In genomic region chr11:20337526-20338154, GRCh38 we compare ENCODE assay signal across 8 cellular contexts. TPM values are rescaled to one million over a fixed set of nuclear protein-coding genes. Genes with fewer than 3 reads are reported as not detected.
DNase-seq lines count a peak whose midpoint lies in the region; ATAC-seq and TF ChIP-seq lines count a peak whose summit lies in the region.

No MANE protein-coding gene starts in this region.

- no peak for TF ChIP-seq POLR2A in body of pancreas (IDR thresholded peaks at IDR 0.05)

- H3K36me3 ChIP-seq in heart right ventricle (no peaks in the 10 kb centered on the region), body of pancreas (replicated peaks in 1 of 2; ENCODE audit: insufficient read depth in 1 of 2, low read depth in 2 of 2) (no peaks in the 10 kb centered on the region)

- ATAC-seq in heart right ventricle (no peak), Right ventricle myocardium superior (ENCODE audit: poor library complexity) (no peak), body of pancreas (no peak), GM21528 (IDR thresholded peaks at IDR 0.05; ENCODE audit: low FRiP score, unreplicated experiment) (no peak), HG02678 (IDR thresholded peaks at IDR 0.05; ENCODE audit: unreplicated experiment) (no peak)

- intact Hi-C loops in heart right ventricle (cut with DNase I) = loop anchor here in 1 of 10 donors (5.0 kb wide), 1 partner anchor 205 kb away; no protein-coding TSS in a partner anchor
- intact Hi-C loops in Right ventricle myocardium superior (cut with DNase I) = no loop called here
- intact Hi-C loops in body of pancreas (cut with DNase I) = no loop called here

- WGBS in heart right ventricle, 2 donors = 22 to 27% methylated on average over 9 of the region's 9 CpGs
- 20 to 21% methylated on average over 9 of the region's 9 CpGs for WGBS in body of pancreas, 2 donors

- H3K27ac ChIP-seq in heart right ventricle (no peak overlapping the region), body of pancreas (no peak overlapping the region)

- peaks cover 0 to 3% (median 0%) of the 10 kb centered on the region in 9 donors for H3K4me1 ChIP-seq in heart right ventricle
- no peaks in the 10 kb centered on the region for H3K4me1 ChIP-seq in body of pancreas

- DNase-seq in heart right ventricle (no peak), Right ventricle myocardium superior (no peak), NCI-H1694 (lab: John Stamatoyannopoulos, UW) (peak; percentile 53), body of pancreas (no peak), nephron progenitor cell (peak; percentile 27), KG1 (lab: John Stamatoyannopoulos, UW) (no peak)

- H3K4me3 ChIP-seq in heart right ventricle (no peak overlapping the region), body of pancreas (no peak overlapping the region)

- H3K4me3 Mint-ChIP-seq in nephron progenitor cell = no peak overlapping the region

- peaks cover 16% of the 10 kb centered on the region for H3K27me3 Mint-ChIP-seq in nephron progenitor cell (ENCODE audit: low read depth, poor library complexity)

- no peaks in the 10 kb centered on the region for H3K9me3 ChIP-seq in heart right ventricle
- no peaks in the 10 kb centered on the region for H3K9me3 ChIP-seq in body of pancreas

- no peaks in the 10 kb centered on the region for H3K36me3 Mint-ChIP-seq in nephron progenitor cell (ENCODE audit: low read depth)

- no peak overlapping the region for H3K27ac Mint-ChIP-seq in nephron progenitor cell

- H3K9me3 Mint-ChIP-seq in nephron progenitor cell = no peaks in the 10 kb centered on the region

- peak in 7 of 9 donors; percentile 24 to 55 (median 35) for TF ChIP-seq CTCF in heart right ventricle (IDR thresholded peaks at IDR 0.05)
- TF ChIP-seq CTCF in body of pancreas (IDR thresholded peaks at IDR 0.05) = peak in 4 of 7 experiments; percentile 17 to 27 (median 18)
- peak; percentile 54 for TF ChIP-seq CTCF in nephron progenitor cell (IDR thresholded peaks at IDR 0.05)

- H3K27me3 ChIP-seq in heart right ventricle (peaks cover 0 to 65% (median 53%) of the 10 kb centered on the region in 7 donors), body of pancreas (no peaks in the 10 kb centered on the region)

- peaks cover 17% of the 10 kb centered on the region for H3K4me1 Mint-ChIP-seq in nephron progenitor cell

RNA-seq across cellular contexts. Expression of gene HTATIP2, which starts 25.9 kb away (rescaled TPM):
- 10 to 100 TPM in 7 of 10 donors, 1 to 10 TPM in 3; 6.1 to 28.8 (median 14.1) TPM for total RNA-seq in heart right ventricle
- polyA plus RNA-seq in heart right ventricle = 10 to 100 TPM in 1 of 2 donors, 1 to 10 TPM in 1; 9.3 to 25.2 TPM
- total RNA-seq in Right ventricle myocardium superior = 21.4 TPM
- total RNA-seq in body of pancreas = 10 to 100 TPM; 23.1 to 37.1 TPM

RNA-seq across cellular contexts. Expression of gene PRMT3, which starts 49.9 kb away (rescaled TPM):
- total RNA-seq in heart right ventricle (10 to 100 TPM in 8 of 10 donors, 1 to 10 TPM in 2; 9.2 to 16.3 (median 11.7) TPM), Right ventricle myocardium superior (13.3 TPM), body of pancreas (10 to 100 TPM; 15.6 to 20.4 TPM)
- polyA plus RNA-seq in heart right ventricle = 1 to 10 TPM; 7.3 to 8.8 TPM

Comparison
In these comparisons a context has a peak if more than half of its experiments do, and no peak if none do; other contexts are left out.
1. DNase-seq: peak in NCI-H1694 (single experiment) and nephron progenitor cell (single experiment); none in heart right ventricle (0 of 2), Right ventricle myocardium superior (single experiment), body of pancreas (0 of 4) and KG1 (single experiment).
2. Peak in every context shown above with its lines, with median percentiles within 50 percentile points of each other: CTCF ChIP-seq.